ENCODE assay signal across 33 cellular contexts in genomic region chr12:90360300-90360699, GRCh38.
"Had no signal": no experiment of that assay in that cellular context is flagged by ENCODE, and none has a peak within 500 bp of the region (broad histone marks: within the 10 kb centered on the region; RNA-seq: fewer than 3 reads in every experiment).

No MANE protein-coding gene starts in this region.

- H3K27me3 Mint-ChIP-seq: activated CD4-positive, alpha-beta memory T cell treated with anti-CD3 and anti-CD28 coated beads for 36 hours; activated CD4-positive, alpha-beta T cell treated with anti-CD3 and anti-CD28 coated beads, Interleukin-2, amount 10 ng/mL, durations not matched to agents 24 days and 14 days; IgD-negative memory B cell had no signal

- ATAC-seq: activated naive CD4-positive, alpha-beta T cell treated with anti-CD3 and anti-CD28 coated beads, Interleukin-2, amount 50 U/mL, for 72 hours; activated naive CD8-positive, alpha-beta T cell treated with anti-CD3 and anti-CD28 coated beads, Interleukin-2, amount 50 U/mL, for 24 hours; activated T-cell treated with anti-CD3 and anti-CD28 coated beads, Interleukin-2, amount 50 U/mL, for 4 hours; body of pancreas; T-helper 17 cell had no signal

- H3K4me1 ChIP-seq: ascending aorta, body of pancreas, Peyer's patch had no signal

- H3K36me3 Mint-ChIP-seq: activated CD4-positive, alpha-beta memory T cell treated with anti-CD3 and anti-CD28 coated beads for 36 hours; activated naive CD4-positive, alpha-beta T cell treated with anti-CD3 and anti-CD28 coated beads, Interleukin-2, amount 50 U/mL, for 72 hours had no signal

- H3K4me3 ChIP-seq: ascending aorta, body of pancreas, cardiac muscle cell, MG63, Peyer's patch had no signal

- H3K9me3 Mint-ChIP-seq: activated B cell treated with CpG ODN at 0.5 μM for 24 hours; activated CD4-positive, alpha-beta memory T cell treated with anti-CD3 and anti-CD28 coated beads for 36 hours; activated CD4-positive, alpha-beta T cell treated with anti-CD3 and anti-CD28 coated beads, Interleukin-2, amount 10 ng/mL, durations not matched to agents 24 days and 14 days; activated naive CD4-positive, alpha-beta T cell treated with anti-CD3 and anti-CD28 coated beads, Interleukin-2, amount 50 U/mL, for 72 hours; activated naive CD8-positive, alpha-beta T cell treated with anti-CD3 and anti-CD28 coated beads, Interleukin-2, amount 50 U/mL, for 24 hours; activated T-cell treated with anti-CD3 and anti-CD28 coated beads, Interleukin-2, amount 50 U/mL, for 4 hours; IgD-negative memory B cell had no signal

- H3K27me3 ChIP-seq: ascending aorta, body of pancreas, cardiac muscle cell, MG63, Peyer's patch had no signal

- H3K27ac Mint-ChIP-seq: activated B cell treated with CpG ODN at 0.5 μM for 24 hours; activated CD4-positive, alpha-beta memory T cell treated with anti-CD3 and anti-CD28 coated beads for 36 hours; activated CD4-positive, alpha-beta T cell treated with anti-CD3 and anti-CD28 coated beads, Interleukin-2, amount 10 ng/mL, durations not matched to agents 24 days and 14 days; activated naive CD4-positive, alpha-beta T cell treated with anti-CD3 and anti-CD28 coated beads, Interleukin-2, amount 50 U/mL, for 72 hours; activated naive CD8-positive, alpha-beta T cell treated with anti-CD3 and anti-CD28 coated beads, Interleukin-2, amount 50 U/mL, for 24 hours; IgD-negative memory B cell; T-helper 17 cell had no signal

- H3K4me3 Mint-ChIP-seq: activated B cell treated with CpG ODN at 0.5 μM for 24 hours; activated CD4-positive, alpha-beta memory T cell treated with anti-CD3 and anti-CD28 coated beads for 36 hours; activated CD4-positive, alpha-beta T cell treated with anti-CD3 and anti-CD28 coated beads, Interleukin-2, amount 10 ng/mL, durations not matched to agents 24 days and 14 days; activated naive CD8-positive, alpha-beta T cell treated with anti-CD3 and anti-CD28 coated beads, Interleukin-2, amount 50 U/mL, for 24 hours; activated T-cell treated with anti-CD3 and anti-CD28 coated beads, Interleukin-2, amount 50 U/mL, for 4 hours; IgD-negative memory B cell; T-helper 17 cell had no signal

- DNase-seq: activated B cell treated with CpG ODN at 0.5 μM for 24 hours; activated CD4-positive, alpha-beta memory T cell treated with anti-CD3 and anti-CD28 coated beads for 36 hours; activated CD4-positive, alpha-beta T cell treated with anti-CD3 and anti-CD28 coated beads for 1 hour; activated CD4-positive, alpha-beta T cell treated with anti-CD3 and anti-CD28 coated beads, Interleukin-2, amount 10 ng/mL, durations not matched to agents 24 days and 14 days; activated CD8-positive, alpha-beta memory T cell treated with anti-CD3 and anti-CD28 coated beads for 24 hours; activated effector memory CD4-positive, alpha-beta T cell treated with anti-CD3 and anti-CD28 coated beads, Interleukin-2, amount 50 U/mL, for 16 hours; activated naive CD4-positive, alpha-beta T cell treated with Interleukin-2 at 50 U/mL for 16 hours; activated naive CD8-positive, alpha-beta T cell treated with anti-CD3 and anti-CD28 coated beads, Interleukin-2, amount 50 U/mL, for 24 hours; activated T-cell treated with anti-CD3 and anti-CD28 coated beads, Interleukin-2, amount 50 U/mL, for 4 hours; amniotic stem cell; body of pancreas; MG63; MV-4-11; NCI-H1092 treated with DMSO at 0.1 percent for 48 hours; NCI-H1417 treated with DMSO at 0.1 percent for 48 hours; NCI-H1694; NCI-H2029; NCI-H2107; NCI-H2171 treated with DMSO at 0.1 percent for 48 hours; NCI-H345; NCI-H510A; NCI-H526 treated with DMSO at 0.1 percent for 48 hours; NK-92 treated with Interleukin-12 subunit alpha and Interleukin-12 subunit beta, amount 100 ng/mL, for 24 hours; OCI-M1; Peyer's patch; SHP77 treated with DMSO at 0.1 percent for 48 hours; T-helper 17 cell; T1000 had no signal

- H3K27ac ChIP-seq: ascending aorta, body of pancreas, cardiac muscle cell, KMS-11, Peyer's patch had no signal

- H3K4me1 Mint-ChIP-seq: activated B cell treated with CpG ODN at 0.5 μM for 24 hours; activated CD4-positive, alpha-beta T cell treated with anti-CD3 and anti-CD28 coated beads, Interleukin-2, amount 10 ng/mL, durations not matched to agents 24 days and 14 days; activated naive CD8-positive, alpha-beta T cell treated with anti-CD3 and anti-CD28 coated beads, Interleukin-2, amount 50 U/mL, for 24 hours; IgD-negative memory B cell; T-helper 17 cell had no signal

- H3K9ac ChIP-seq: KMS-11 had no signal

- H3K4me2 ChIP-seq: KMS-11 had no signal

- H3K36me3 ChIP-seq: ascending aorta, cardiac muscle cell, MG63, Peyer's patch had no signal

- H3K9me3 ChIP-seq: ascending aorta, body of pancreas, MG63, Peyer's patch had no signal
